ENCODE assay signal across 1 cellular context in the genomic region with DNA sequence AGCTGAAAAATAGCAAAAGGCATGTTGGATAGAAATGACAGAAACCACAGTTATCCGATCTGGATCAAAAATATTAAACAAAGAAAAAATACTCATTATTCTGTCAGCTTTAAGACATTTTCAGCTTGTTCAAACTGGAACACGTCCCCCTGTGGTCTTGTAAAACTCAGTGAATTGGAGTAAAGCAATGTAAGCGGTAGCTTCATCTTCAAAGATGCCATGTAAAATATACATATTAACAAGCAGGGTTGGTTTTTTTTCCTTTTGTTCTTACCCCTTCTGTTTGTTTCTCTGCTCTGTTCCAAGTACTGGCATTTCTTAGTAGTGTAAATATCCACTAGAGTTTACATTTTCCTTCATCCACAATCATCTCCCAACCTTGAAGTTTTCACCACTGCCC.
TF ChIP-seq lines count a peak whose summit lies in the region.

No MANE protein-coding gene starts in this region.

TF ChIP-seq in GM12878, 131 proteins besides CTCF, POLR2A, EP300 and RAD21:
- TF ChIP-seq ZNF592 (IDR thresholded peaks at IDR 0.05): no peak
- no peak for TF ChIP-seq RELA (IDR thresholded peaks at IDR 0.05; ENCODE audit: borderline replicate concordance, partially characterized antibody)
- no peak for TF ChIP-seq IRF4 (IDR thresholded peaks at IDR 0.05; ENCODE audit: low read depth, low read length)
- no peak for TF ChIP-seq BCL11A (IDR thresholded peaks at IDR 0.05; ENCODE audit: low read depth, low read length)
TF ChIP-seq in GM12878: peak in this region for 0.
